ENCODE assay signal across 1 cellular context in the genomic region with DNA sequence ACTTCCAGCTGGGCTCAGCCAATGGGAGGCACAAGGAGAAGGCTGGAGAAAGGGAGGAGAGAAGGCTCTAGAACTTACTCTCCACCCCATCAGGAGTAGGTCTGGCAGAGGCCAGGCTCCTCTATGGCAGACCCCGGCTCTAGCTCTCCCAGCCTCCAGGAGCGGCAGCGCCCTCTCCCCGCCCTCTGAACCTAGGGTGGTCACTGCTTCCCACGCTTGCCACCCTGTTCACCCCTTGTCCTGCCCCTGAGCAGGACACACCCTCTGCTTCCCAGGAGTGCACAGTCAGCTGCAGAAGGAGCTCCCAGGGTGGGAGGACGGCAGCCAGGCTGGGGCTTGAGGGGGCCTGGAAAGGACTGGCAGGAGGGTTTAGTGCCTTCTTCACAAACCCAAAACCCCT.
TF ChIP-seq lines count a peak whose summit lies in the region.

No MANE protein-coding gene starts in this region.

TF ChIP-seq in H1, 55 proteins besides CTCF, POLR2A, EP300 and RAD21:
- TF ChIP-seq RBBP5 (IDR thresholded peaks at IDR 0.05; ENCODE audit: borderline replicate concordance, low read depth, low read length) (no peak), KDM4A (IDR thresholded peaks at IDR 0.05; ENCODE audit: low read depth, low read length, severe bottlenecking) (no peak), HDAC6 (IDR thresholded peaks at IDR 0.05; ENCODE audit: low read depth, low read length) (no peak), ZNF274 (IDR thresholded peaks at IDR 0.05; ENCODE audit: borderline replicate concordance, extremely low read depth, low read length) (no peak), SP1 (IDR thresholded peaks at IDR 0.05; ENCODE audit: low read depth, low read length) (no peak), TCF12 (IDR thresholded peaks at IDR 0.05; ENCODE audit: low read depth, low read length) (no peak), RFX5 (IDR thresholded peaks at IDR 0.05; ENCODE audit: borderline replicate concordance, low read depth, low read length) (no peak), NRF1 (IDR thresholded peaks at IDR 0.05; ENCODE audit: low read depth, low read length) (no peak)
- TF ChIP-seq, protein P1, sequence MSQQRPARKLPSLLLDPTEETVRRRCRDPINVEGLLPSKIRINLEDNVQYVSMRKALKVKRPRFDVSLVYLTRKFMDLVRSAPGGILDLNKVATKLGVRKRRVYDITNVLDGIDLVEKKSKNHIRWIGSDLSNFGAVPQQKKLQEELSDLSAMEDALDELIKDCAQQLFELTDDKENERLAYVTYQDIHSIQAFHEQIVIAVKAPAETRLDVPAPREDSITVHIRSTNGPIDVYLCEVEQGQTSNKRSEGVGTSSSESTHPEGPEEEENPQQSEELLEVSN (IDR thresholded peaks at IDR 0.05): no peak
